ENCODE assay signal across 8 cellular contexts in the genomic region with DNA sequence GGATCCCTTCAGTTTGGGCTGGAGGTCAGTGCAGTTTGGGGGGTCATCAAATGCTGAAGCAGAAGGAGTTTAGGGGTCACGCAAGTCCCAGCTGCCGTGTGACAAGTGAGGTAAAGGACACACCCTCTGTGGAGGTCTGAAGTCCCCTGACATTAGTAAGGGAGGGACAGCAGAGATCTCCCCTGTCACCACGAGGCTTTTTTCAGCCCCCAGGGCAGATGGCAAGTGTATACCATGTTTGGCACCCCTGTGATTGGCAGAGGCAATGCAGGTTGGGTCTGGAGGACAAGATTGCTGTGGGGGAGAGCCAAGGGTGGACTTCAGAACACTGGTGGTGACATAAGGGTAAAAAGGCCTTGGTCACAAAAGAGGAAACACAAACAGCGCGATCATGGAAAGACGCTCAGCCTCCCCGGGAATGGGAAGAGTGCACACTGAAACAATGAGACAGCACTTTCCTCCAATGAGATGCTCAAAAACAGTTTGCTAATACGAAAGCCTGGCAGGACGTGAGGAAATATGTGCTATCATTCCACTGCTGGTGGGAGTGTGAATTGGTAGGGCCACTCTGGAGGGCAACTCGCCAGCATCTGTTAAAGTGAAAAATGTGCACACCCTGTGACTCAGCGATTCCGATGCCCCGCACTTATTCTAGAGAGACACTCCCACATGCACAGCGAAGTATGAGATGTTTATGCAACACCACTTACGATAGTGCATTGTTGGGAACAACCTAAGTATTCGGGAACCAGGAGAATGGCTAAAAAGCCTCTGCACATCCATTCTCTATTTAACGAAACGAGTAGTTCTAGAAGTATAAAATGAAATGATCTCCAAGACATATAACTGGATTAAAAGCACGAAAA. TPM values are rescaled to one million over a fixed set of nuclear protein-coding genes. Genes with fewer than 3 reads are reported as not detected.
DNase-seq lines count a peak whose midpoint lies in the region; ATAC-seq and TF ChIP-seq lines count a peak whose summit lies in the region.

No MANE protein-coding gene starts in this region.

- CTCF ChIA-PET in A673 (lab: Charles Lee), result no interaction called here

- peaks cover 19% of the 10 kb centered on the region for H3K4me1 ChIP-seq in A673 (ENCODE audit: insufficient read depth, low read length, poor library complexity, severe bottlenecking)
- H3K4me1 ChIP-seq in colonic mucosa, result no peaks in the 10 kb centered on the region
- peaks cover 0 to 9% of the 10 kb centered on the region in 2 donors for H3K4me1 ChIP-seq in lung (ENCODE audit: control insufficient read depth in 2 of 2, insufficient read depth in 2 of 2, low read length in 2 of 2)

- DNase-seq in A673 (ENCODE audit: low spot score) (peak; percentile 94), HFF-Myc (ENCODE audit: extremely low read depth, low read depth) (peak; percentile 93), T1000 (lab: John Stamatoyannopoulos, UW) (peak; percentile 73), colonic mucosa (peak; percentile 90), lung (ENCODE audit: low spot score) (peak; percentile 89), T-helper 9 cell (no peak)
- no peak for DNase-seq in stimulated activated naive B cell treated with anti-CD40 and anti-IgM and Interleukin-4, amounts not matched to agents 10 μg/mL and 1 μg/mL and 100 μg/mL, for 72 hours

- no peaks in the 10 kb centered on the region for H3K36me3 ChIP-seq in A673 (ENCODE audit: insufficient read depth, low read length, poor library complexity, severe bottlenecking)
- H3K36me3 ChIP-seq in colonic mucosa, result no peaks in the 10 kb centered on the region
- no peaks in the 10 kb centered on the region for H3K36me3 ChIP-seq in lung (ENCODE audit: control insufficient read depth in 2 of 2, insufficient read depth in 2 of 2, low read length in 2 of 2)

- TF ChIP-seq CTCF in A673 (conservative IDR thresholded peaks at IDR 0.05; ENCODE audit: low read depth, low read length) (no peak), HFF-Myc (IDR thresholded peaks at IDR 0.05; ENCODE audit: low read depth, low read length, missing control alignments) (no peak), colonic mucosa (IDR thresholded peaks at IDR 0.05) (no peak), lung (IDR thresholded peaks at IDR 0.05; ENCODE audit: control extremely low read depth, extremely low read depth) (no peak)

- H3K4me3 ChIP-seq in A673 (ENCODE audit: low read depth, low read length, poor library complexity, severe bottlenecking) (peak overlapping the region; percentile 9), HFF-Myc (replicated peaks; ENCODE audit: low read depth, low read length) (no peak overlapping the region; the same call in 1 of the 2 replicates), colonic mucosa (no peak overlapping the region), lung (no peak overlapping the region)

- POLR2A ChIA-PET in A673 (lab: Charles Lee; ENCODE audit: low non-redundant PET), result no interaction called here

- H3K27me3 Mint-ChIP-seq in stimulated activated naive B cell treated with anti-CD40 and anti-IgM and Interleukin-4, amounts not matched to agents 10 μg/mL and 1 μg/mL and 100 μg/mL, for 72 hours, result no peaks in the 10 kb centered on the region

- H3K9me3 Mint-ChIP-seq in stimulated activated naive B cell treated with anti-CD40 and anti-IgM and Interleukin-4, amounts not matched to agents 10 μg/mL and 1 μg/mL and 100 μg/mL, for 72 hours, result no peaks in the 10 kb centered on the region

- no peaks in the 10 kb centered on the region for H3K27me3 ChIP-seq in A673 (replicated peaks; ENCODE audit: insufficient read depth, low read depth, low read length, poor library complexity)
- H3K27me3 ChIP-seq in colonic mucosa, result no peaks in the 10 kb centered on the region
- no peaks in the 10 kb centered on the region for H3K27me3 ChIP-seq in lung (ENCODE audit: control insufficient read depth, insufficient read depth)

- intact Hi-C loops in A673 (cut with micrococcal nuclease; ENCODE audit: unreplicated experiment), result no loop called here
- intact Hi-C loops in colonic mucosa (cut with DNase I), result no loop called here

- WGBS in lung, 2 donors, result 17% methylated on average over 19 of the region's 19 CpGs

- no peaks in the 10 kb centered on the region for H3K9me3 ChIP-seq in A673 (ENCODE audit: low read depth, low read length, poor library complexity, severe bottlenecking)
- H3K9me3 ChIP-seq in colonic mucosa, result no peaks in the 10 kb centered on the region
- H3K9me3 ChIP-seq in lung (ENCODE audit: control insufficient read depth in 2 of 2, insufficient read depth in 1 of 2, low read length in 1 of 2), result no peaks in the 10 kb centered on the region

- peaks cover 46 to 67% of the 10 kb centered on the region in 2 donors for H3K4me1 Mint-ChIP-seq in stimulated activated naive B cell treated with anti-CD40 and anti-IgM and Interleukin-4, amounts not matched to agents 10 μg/mL and 1 μg/mL and 100 μg/mL, for 72 hours

- H3K36me3 Mint-ChIP-seq in stimulated activated naive B cell treated with anti-CD40 and anti-IgM and Interleukin-4, amounts not matched to agents 10 μg/mL and 1 μg/mL and 100 μg/mL, for 72 hours, result no peaks in the 10 kb centered on the region

- H3K9ac ChIP-seq in colonic mucosa (ENCODE audit: low read depth in 2 of 2, low read length in 2 of 2), result peak overlapping the region; percentile 51 to 55

- peak overlapping the region; percentile 70 to 76 for H3K4me3 Mint-ChIP-seq in stimulated activated naive B cell treated with anti-CD40 and anti-IgM and Interleukin-4, amounts not matched to agents 10 μg/mL and 1 μg/mL and 100 μg/mL, for 72 hours

- H3K27ac Mint-ChIP-seq in stimulated activated naive B cell treated with anti-CD40 and anti-IgM and Interleukin-4, amounts not matched to agents 10 μg/mL and 1 μg/mL and 100 μg/mL, for 72 hours, result peak overlapping the region; percentile 87

- TSS peak; percentile 61 for BruUV-seq in A673 (replicated peaks; lab: Mats Ljungman, UMichigan)

- ATAC-seq in lung (ENCODE audit: insufficient read depth, low FRiP score), result peak; percentile 82
- no peak for ATAC-seq in stimulated activated naive B cell treated with anti-CD40 and anti-IgM and Interleukin-4, amounts not matched to agents 10 μg/mL and 1 μg/mL and 100 μg/mL, for 72 hours (replicated peaks)
- no peak for ATAC-seq in HG02840 (IDR thresholded peaks at IDR 0.05; ENCODE audit: low FRiP score, unreplicated experiment)

- H3K27ac ChIP-seq in A673 (ENCODE audit: low read depth, low read length, poor library complexity, severe bottlenecking) (peak overlapping the region; percentile 68), colonic mucosa (peak overlapping the region; percentile 46), lung (ENCODE audit: low read depth in 1 of 2, low read length in 1 of 2) (peak overlapping the region; percentile 7 to 82)

RNA-seq across cellular contexts. Expression of gene CD27, which starts 14.4 kb away (rescaled TPM):
- total RNA-seq in A673 (2021), result not detected in 2 replicates
- total RNA-seq in colonic mucosa, result 1 to 10 TPM; 1.9 to 2.4 TPM
- 1 to 10 TPM; 1.9 to 2.0 TPM for total RNA-seq in lung
- polyA plus RNA-seq in lung, result 1 to 10 TPM; 1.5 to 3.1 TPM

RNA-seq across cellular contexts. Expression of gene TAPBPL, which starts 21.5 kb away (rescaled TPM):
- total RNA-seq in A673 (2021), result 6.9 and 7.4 TPM in 2 replicates
- 10 to 100 TPM; 44.9 to 57.8 TPM for total RNA-seq in colonic mucosa
- total RNA-seq in lung, result 10 to 100 TPM; 27.4 to 28.2 TPM
- polyA plus RNA-seq in lung, result 10 to 100 TPM; 11.2 to 26.8 TPM

RNA-seq across cellular contexts. Expression of gene VAMP1, which starts 40.1 kb away (rescaled TPM):
- 10.0 and 10.9 TPM in 2 replicates for total RNA-seq in A673 (2021)
- total RNA-seq in colonic mucosa, result 1 to 10 TPM; 3.9 to 4.1 TPM
- 10 to 100 TPM in 1 of 2 donors, 1 to 10 TPM in 1; 7.5 to 14.1 TPM for total RNA-seq in lung
- 1 to 10 TPM; 4.7 to 5.1 TPM for polyA plus RNA-seq in lung

RNA-seq across cellular contexts. Expression of gene LTBR, which starts 46.4 kb away (rescaled TPM):
- 25.7 and 27.5 TPM in 2 replicates for total RNA-seq in A673 (2021)
- total RNA-seq in colonic mucosa, result 100 to 1,000 TPM in 1 of 2 donors, 10 to 100 TPM in 1; 84.8 to 129 TPM
- 100 to 1,000 TPM in 1 of 2 donors, 10 to 100 TPM in 1; 52.6 to 134 TPM for total RNA-seq in lung
- polyA plus RNA-seq in lung, result 100 to 1,000 TPM; 111 to 134 TPM

RNA-seq across cellular contexts. Expression of gene SCNN1A, which starts 55.0 kb away (rescaled TPM):
- total RNA-seq in A673 (2021), result not detected in 2 replicates
- 100 to 1,000 TPM; 158 to 188 TPM for total RNA-seq in colonic mucosa
- 100 to 1,000 TPM; 122 to 312 TPM for total RNA-seq in lung
- 100 to 1,000 TPM in 1 of 2 donors, 10 to 100 TPM in 1; 86.6 to 129 TPM for polyA plus RNA-seq in lung

Comparison
In these comparisons a context has a peak if more than half of its experiments do, and no peak if none do; other contexts are left out.
1. DNase-seq: peak in A673 (single experiment), HFF-Myc (single experiment), T1000 (single experiment), colonic mucosa (single experiment) and lung (single experiment); none in stimulated activated naive B cell treated with anti-CD40 and anti-IgM and Interleukin-4, amounts not matched to agents 10 μg/mL and 1 μg/mL and 100 μg/mL, for 72 hours (single experiment) and T-helper 9 cell (single experiment).
2. Peak in every context shown above with its lines, with median percentiles within 50 percentile points of each other: H3K27ac ChIP-seq.